ENCODE assay signal across 12 cellular contexts in the genomic region with DNA sequence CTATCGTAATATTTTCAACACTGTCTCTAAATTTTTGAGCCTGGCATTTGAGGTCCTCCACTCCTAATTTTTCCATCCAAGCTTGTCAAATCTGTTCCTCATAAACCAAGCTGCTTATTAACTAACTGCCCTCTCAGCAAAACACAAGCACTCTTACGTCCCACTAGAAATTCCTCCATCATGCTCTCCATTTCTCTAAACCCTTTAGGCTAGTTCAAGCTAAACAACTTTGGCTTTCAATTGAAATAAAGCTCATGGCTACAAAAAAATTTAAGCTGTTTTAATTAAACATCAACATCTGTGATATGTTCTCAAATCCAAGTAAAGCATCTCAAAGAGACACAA. TPM values are rescaled to one million over a fixed set of nuclear protein-coding genes. Genes with fewer than 3 reads are reported as not detected.
DNase-seq lines count a peak whose midpoint lies in the region; ATAC-seq and TF ChIP-seq lines count a peak whose summit lies in the region.
"Had no signal": no experiment of that assay in that cellular context is flagged by ENCODE, and none has a peak within 500 bp of the region (broad histone marks: within the 10 kb centered on the region; RNA-seq: fewer than 3 reads in every experiment).

No MANE protein-coding gene starts in this region.

- no peak for DNase-seq in activated T-cell treated with anti-CD3 and anti-CD28 coated beads, Interleukin-2, amount 50 U/mL, for 4 hours
- DNase-seq in activated T-cell treated with anti-CD3 and anti-CD28 coated beads, Interleukin-2, amount 50 U/mL, for 1 hour: no peak
- DNase-seq in immature natural killer cell (no peak), A172 (ENCODE audit: low spot score) (no peak), GM10248 (ENCODE audit: extremely low spot score) (no peak)
- no peak for DNase-seq in stimulated activated naive B cell treated with anti-CD40 and anti-IgM and Interleukin-4, amounts not matched to agents 10 μg/mL and 1 μg/mL and 100 μg/mL, for 72 hours
- DNase-seq: activated CD4-positive, alpha-beta T cell treated with anti-CD3 and anti-CD28 coated beads, Interleukin-2, amount 50 U/mL, for 48 hours; hippocampal formation; NCI-H187; NCI-H69 had no signal

- H3K4me3 Mint-ChIP-seq in activated T-cell treated with anti-CD3 and anti-CD28 coated beads, Interleukin-2, amount 50 U/mL, for 4 hours: peak overlapping the region; percentile 0
- H3K4me3 Mint-ChIP-seq in immature natural killer cell: no peak overlapping the region
- H3K4me3 Mint-ChIP-seq in stimulated activated naive B cell treated with anti-CD40 and anti-IgM and Interleukin-4, amounts not matched to agents 10 μg/mL and 1 μg/mL and 100 μg/mL, for 72 hours: no peak overlapping the region

- peaks cover 36% of the 10 kb centered on the region for H3K4me1 Mint-ChIP-seq in activated T-cell treated with anti-CD3 and anti-CD28 coated beads, Interleukin-2, amount 50 U/mL, for 4 hours (ENCODE audit: low read depth)
- H3K4me1 Mint-ChIP-seq in immature natural killer cell: peaks cover 3 to 7% of the 10 kb centered on the region in 2 donors
- H3K4me1 Mint-ChIP-seq in stimulated activated naive B cell treated with anti-CD40 and anti-IgM and Interleukin-4, amounts not matched to agents 10 μg/mL and 1 μg/mL and 100 μg/mL, for 72 hours: peaks cover 15 to 16% of the 10 kb centered on the region in 2 donors

- POLR2A ChIA-PET in GM10248 (lab: Yijun Ruan, JAX): no interaction called here

- H3K9me3 Mint-ChIP-seq in activated T-cell treated with anti-CD3 and anti-CD28 coated beads, Interleukin-2, amount 50 U/mL, for 4 hours: no peaks in the 10 kb centered on the region
- no peaks in the 10 kb centered on the region for H3K9me3 Mint-ChIP-seq in immature natural killer cell
- H3K9me3 Mint-ChIP-seq in stimulated activated naive B cell treated with anti-CD40 and anti-IgM and Interleukin-4, amounts not matched to agents 10 μg/mL and 1 μg/mL and 100 μg/mL, for 72 hours: no peaks in the 10 kb centered on the region

- CTCF ChIA-PET in GM10248 (lab: Yijun Ruan, JAX): interaction anchor here (1.1 to 2.0 kb wide), 4 partner anchors 9 to 31 kb away, joined by 3 to 7 read pairs (median 4); no protein-coding TSS in a partner anchor

- peak overlapping the region in 4 of 6 donors; percentile 19 to 49 (median 34) for H3K27ac Mint-ChIP-seq in immature natural killer cell
- peak overlapping the region; percentile 6 for H3K27ac Mint-ChIP-seq in stimulated activated naive B cell treated with anti-CD40 and anti-IgM and Interleukin-4, amounts not matched to agents 10 μg/mL and 1 μg/mL and 100 μg/mL, for 72 hours

- no peak for ATAC-seq in activated T-cell treated with anti-CD3 and anti-CD28 coated beads, Interleukin-2, amount 50 U/mL, for 4 hours
- ATAC-seq in SK-N-SH treated with all-trans-retinoic acid at 6 μM for 48 hours (peak; percentile 39), HG02981 (IDR thresholded peaks at IDR 0.05; ENCODE audit: unreplicated experiment) (no peak)
- ATAC-seq in stimulated activated naive B cell treated with anti-CD40 and anti-IgM and Interleukin-4, amounts not matched to agents 10 μg/mL and 1 μg/mL and 100 μg/mL, for 72 hours (replicated peaks): no peak

- no peak for TF ChIP-seq CTCF in GM10248 (IDR thresholded peaks at IDR 0.05; ENCODE audit: control extremely low read depth, extremely low read depth, low read depth, missing control alignments)

- H3K27me3 Mint-ChIP-seq in activated T-cell treated with anti-CD3 and anti-CD28 coated beads, Interleukin-2, amount 50 U/mL, for 4 hours (ENCODE audit: low read depth): no peaks in the 10 kb centered on the region
- H3K27me3 Mint-ChIP-seq in immature natural killer cell (ENCODE audit: low read depth in 3 of 3): no peaks in the 10 kb centered on the region
- H3K27me3 Mint-ChIP-seq in stimulated activated naive B cell treated with anti-CD40 and anti-IgM and Interleukin-4, amounts not matched to agents 10 μg/mL and 1 μg/mL and 100 μg/mL, for 72 hours: no peaks in the 10 kb centered on the region

- peaks cover 35% of the 10 kb centered on the region for H3K36me3 Mint-ChIP-seq in activated T-cell treated with anti-CD3 and anti-CD28 coated beads, Interleukin-2, amount 50 U/mL, for 4 hours (ENCODE audit: insufficient read depth)
- H3K36me3 Mint-ChIP-seq in immature natural killer cell: peaks cover 0 to 39% (median 22%) of the 10 kb centered on the region in 3 donors
- H3K36me3 Mint-ChIP-seq in stimulated activated naive B cell treated with anti-CD40 and anti-IgM and Interleukin-4, amounts not matched to agents 10 μg/mL and 1 μg/mL and 100 μg/mL, for 72 hours: peaks cover 17 to 39% of the 10 kb centered on the region in 2 donors

TF ChIP-seq in SK-N-SH treated with all-trans-retinoic acid at 6 μM for 48 hours, 23 proteins besides CTCF, POLR2A, EP300 and RAD21:
- TF ChIP-seq TSHZ2 (CRISPR knock-in tag; IDR thresholded peaks at IDR 0.05) (no peak), ESRRG (CRISPR knock-in tag; IDR thresholded peaks at IDR 0.05) (no peak), ISL1 (CRISPR knock-in tag; IDR thresholded peaks at IDR 0.05) (no peak)
TF ChIP-seq in SK-N-SH treated with all-trans-retinoic acid at 6 μM for 48 hours: peak in this region for 0.

RNA-seq across cellular contexts. Expression of gene RNF145, which starts 45.7 kb away (rescaled TPM):
- total RNA-seq in activated T-cell treated with anti-CD3 and anti-CD28 coated beads, Interleukin-2, amount 50 U/mL, for 4 hours: 100 to 1,000 TPM in 2 of 3 donors, 10 to 100 TPM in 1; 95.7 to 109 (median 101) TPM
- 10 to 100 TPM in 1 of 3 donors, 1 to 10 TPM in 2; 4.3 to 11.1 (median 5.9) TPM for polyA plus RNA-seq in immature natural killer cell
- 117 and 122 TPM in 2 replicates for total RNA-seq in A172 (2014; rRNA removed; shearing (Covaris generic))
